In genomic region chr3:130094491-130094938, GRCh38 we compare ENCODE assay signal across 11 cellular contexts. TPM values are rescaled to one million over a fixed set of nuclear protein-coding genes. Genes with fewer than 3 reads are reported as not detected.
DNase-seq lines count a peak whose midpoint lies in the region; TF ChIP-seq lines count a peak whose summit lies in the region.
"Not testable (repeated sequence)": the region's sequence is repeated elsewhere in the genome, so short reads cannot be mapped to it uniquely, and the experiment has no call there.
"Had no signal": no experiment of that assay in that cellular context is flagged by ENCODE, and none has a peak within 500 bp of the region (broad histone marks: within the 10 kb centered on the region; RNA-seq: fewer than 3 reads in every experiment).

No MANE protein-coding gene starts in this region.

- H3K9me3 ChIP-seq in hepatocyte (ENCODE audit: low read depth); prostate gland: not testable (repeated sequence)

- not testable (repeated sequence) for H3K36me3 Mint-ChIP-seq in activated CD4-positive, alpha-beta T cell treated with anti-CD3 and anti-CD28 coated beads, Interleukin-2, amount 10 ng/mL, durations not matched to agents 7 days and 5 days (ENCODE audit: low read depth); activated naive CD4-positive, alpha-beta T cell treated with anti-CD3 and anti-CD28 coated beads, Interleukin-2, amount 50 U/mL, for 24 hours; type B pancreatic cell

- peak overlapping the region; percentile 43 for H3K27ac ChIP-seq in hepatocyte
- H3K27ac ChIP-seq in prostate gland: not testable (repeated sequence)

- intact Hi-C loops in prostate gland (cut with DNase I): not testable (repeated sequence)

- not testable (repeated sequence) for H3K27me3 ChIP-seq in hepatocyte; prostate gland (replicated peaks; ENCODE audit: insufficient read depth)

- CTCF ChIA-PET in activated CD4-positive, alpha-beta T cell treated with anti-CD3 and anti-CD28 coated beads, Interleukin-2, amount 10 ng/mL, durations not matched to agents 7 days and 5 days (lab: Charles Lee): interaction anchor here (0.6 kb wide), 1 partner anchor 404 kb away, joined by 5 read pairs; no protein-coding TSS in a partner anchor

- WGBS in hepatocyte (ENCODE audit: low lambda C conversion rate, missing lambda C conversion rate): 77% methylated on average over 8 of the region's 11 CpGs
- 67% methylated on average over 9 of the region's 11 CpGs for WGBS in prostate gland

- not testable (repeated sequence) for H3K4me3 ChIP-seq in hepatocyte, prostate gland

- not testable (repeated sequence) for H3K79me2 ChIP-seq in hepatocyte

- not testable (repeated sequence) for TF ChIP-seq CTCF in hepatocyte (IDR thresholded peaks at IDR 0.05; ENCODE audit: poor library complexity); prostate gland (IDR thresholded peaks at IDR 0.05); type B pancreatic cell (conservative IDR thresholded peaks at IDR 0.05)

- H3K4me1 ChIP-seq in hepatocyte (ENCODE audit: insufficient read depth); prostate gland (replicated peaks): not testable (repeated sequence)

- H3K9me2 ChIP-seq in hepatocyte (replicated peaks; ENCODE audit: insufficient read depth): not testable (repeated sequence)

- peaks cover 44% of the 10 kb centered on the region for H3K4me1 Mint-ChIP-seq in activated CD4-positive, alpha-beta T cell treated with anti-CD3 and anti-CD28 coated beads, Interleukin-2, amount 10 ng/mL, durations not matched to agents 7 days and 5 days
- H3K4me1 Mint-ChIP-seq in activated naive CD4-positive, alpha-beta T cell treated with anti-CD3 and anti-CD28 coated beads, Interleukin-2, amount 50 U/mL, for 24 hours: peaks cover 17% of the 10 kb centered on the region
- H3K4me1 Mint-ChIP-seq in type B pancreatic cell (ENCODE audit: unreplicated experiment): not testable (repeated sequence)

- POLR2A ChIA-PET in activated CD4-positive, alpha-beta T cell treated with anti-CD3 and anti-CD28 coated beads, Interleukin-2, amount 10 ng/mL, durations not matched to agents 7 days and 5 days (lab: Charles Lee): not testable (repeated sequence)

- TF ChIP-seq POLR2A in prostate gland (IDR thresholded peaks at IDR 0.05): peak; percentile 25

- H3K36me3 ChIP-seq in hepatocyte (replicated peaks; ENCODE audit: insufficient read depth, low read depth); prostate gland: not testable (repeated sequence)

- not testable (repeated sequence) for H2AFZ ChIP-seq in hepatocyte

- not testable (repeated sequence) for H3K27me3 Mint-ChIP-seq in activated CD4-positive, alpha-beta T cell treated with anti-CD3 and anti-CD28 coated beads, Interleukin-2, amount 10 ng/mL, durations not matched to agents 7 days and 5 days; activated naive CD4-positive, alpha-beta T cell treated with anti-CD3 and anti-CD28 coated beads, Interleukin-2, amount 50 U/mL, for 24 hours; type B pancreatic cell

- peak overlapping the region; percentile 60 for H3K27ac Mint-ChIP-seq in activated CD4-positive, alpha-beta T cell treated with anti-CD3 and anti-CD28 coated beads, Interleukin-2, amount 10 ng/mL, durations not matched to agents 7 days and 5 days
- peak overlapping the region; percentile 12 for H3K27ac Mint-ChIP-seq in activated naive CD4-positive, alpha-beta T cell treated with anti-CD3 and anti-CD28 coated beads, Interleukin-2, amount 50 U/mL, for 24 hours
- H3K27ac Mint-ChIP-seq in type B pancreatic cell: peak overlapping the region; percentile 51

- H3K4me2 ChIP-seq in hepatocyte: not testable (repeated sequence)

- peak overlapping the region; percentile 34 for H3K4me3 Mint-ChIP-seq in activated CD4-positive, alpha-beta T cell treated with anti-CD3 and anti-CD28 coated beads, Interleukin-2, amount 10 ng/mL, durations not matched to agents 7 days and 5 days
- not testable (repeated sequence) for H3K4me3 Mint-ChIP-seq in activated naive CD4-positive, alpha-beta T cell treated with anti-CD3 and anti-CD28 coated beads, Interleukin-2, amount 50 U/mL, for 24 hours; type B pancreatic cell

- not testable (repeated sequence) for H4K20me1 ChIP-seq in hepatocyte (ENCODE audit: insufficient read depth, poor library complexity, severe bottlenecking)

- not testable (repeated sequence) for H3K9me3 Mint-ChIP-seq in activated CD4-positive, alpha-beta T cell treated with anti-CD3 and anti-CD28 coated beads, Interleukin-2, amount 10 ng/mL, durations not matched to agents 7 days and 5 days; activated naive CD4-positive, alpha-beta T cell treated with anti-CD3 and anti-CD28 coated beads, Interleukin-2, amount 50 U/mL, for 24 hours; type B pancreatic cell

- DNase-seq in GF-D8 (lab: John Stamatoyannopoulos, UW) (peak; percentile 55), LoVo (ENCODE audit: low spot score) (peak; percentile 57), RPMI8226 (peak; percentile 82), hepatocyte (ENCODE audit: low spot score) (peak; percentile 39)
- peak; percentile 14 for DNase-seq in activated CD4-positive, alpha-beta T cell treated with anti-CD3 and anti-CD28 coated beads, Interleukin-2, amount 10 ng/mL, durations not matched to agents 7 days and 5 days
- not testable (repeated sequence) for DNase-seq in prostate gland (ENCODE audit: low spot score); type B pancreatic cell (ENCODE audit: extremely low spot score, unreplicated experiment)

RNA-seq across cellular contexts. Expression of gene ALG1L2, which starts 12.9 kb away (rescaled TPM):
- under 1 TPM; 0.42 to 0.96 TPM for total RNA-seq in activated CD4-positive, alpha-beta T cell treated with anti-CD3 and anti-CD28 coated beads, Interleukin-2, amount 10 ng/mL, durations not matched to agents 7 days and 5 days
- total RNA-seq in hepatocyte: not detected in 2 replicates
- polyA plus RNA-seq in hepatocyte: 1.7 and 2.0 TPM in 2 replicates
- total RNA-seq in prostate gland: not detected
- 1.4 and 2.1 TPM in 2 replicates for total RNA-seq in type B pancreatic cell (ENCODE audit: low replicate concordance)
- total RNA-seq: psoas muscle had no signal
- polyA plus RNA-seq: BJ, keratinocyte, psoas muscle had no signal
